Comparison of ENCODE assay signal across 8 cellular contexts in the genomic region with DNA sequence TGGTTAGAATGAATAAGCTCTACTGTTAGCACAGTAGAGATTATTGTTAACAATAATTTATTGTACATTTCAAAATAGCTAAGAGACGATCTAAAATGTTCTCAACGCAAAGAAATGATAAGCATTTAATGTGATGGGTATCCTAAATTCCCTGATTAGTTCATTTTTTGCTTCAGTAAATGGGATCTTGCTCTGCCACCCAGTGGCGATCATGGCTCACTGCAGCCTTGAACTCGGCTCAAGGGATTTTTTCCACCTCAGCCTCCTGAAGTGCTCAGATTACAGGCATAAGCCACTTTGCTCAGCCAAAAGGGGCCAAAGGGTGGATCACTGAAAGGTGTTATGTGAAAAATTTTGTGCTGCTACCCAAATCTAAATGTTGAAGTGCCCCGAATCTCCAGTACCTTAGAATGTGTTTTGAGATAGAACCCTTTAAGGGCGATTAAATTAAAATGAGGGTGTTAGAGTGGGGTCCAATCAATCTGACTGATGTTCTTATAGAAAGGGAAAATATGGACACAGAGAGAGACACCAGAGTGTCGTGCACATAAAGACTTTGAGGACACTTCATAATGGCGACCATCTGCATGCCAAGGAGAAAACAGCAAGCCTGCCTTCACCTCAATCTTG. TPM values are rescaled to one million over a fixed set of nuclear protein-coding genes. Genes with fewer than 3 reads are reported as not detected.
DNase-seq lines count a peak whose midpoint lies in the region; ATAC-seq, FAIRE-seq and TF ChIP-seq lines count a peak whose summit lies in the region.

No MANE protein-coding gene starts in this region.

- TF ChIP-seq RAD21 in HepG2 (CRISPR knock-in tag; IDR thresholded peaks at IDR 0.05): peak; percentile 69

- H3K4me3 ChIP-seq in HepG2 (replicated peaks in 1 of 3; ENCODE audit: insufficient read depth in 1 of 3, low read depth in 2 of 3, low read length in 3 of 3): no peak overlapping the region

- no peaks in the 10 kb centered on the region for H3K36me3 ChIP-seq in HepG2 (replicated peaks in 1 of 2; ENCODE audit: control insufficient read depth in 1 of 2, insufficient read depth in 2 of 2, low read length in 2 of 2)

- H4K20me1 ChIP-seq in HepG2 (ENCODE audit: insufficient read depth, low read length): no peaks in the 10 kb centered on the region

- FAIRE-seq in HepG2 (lab: Jason Lieb, UNC): peak; percentile 93

- H3K4me1 Mint-ChIP-seq in WTC11: 0 out of 2 replicates have a peak, but pooled peaks cover 4% of the 10 kb centered on the region
- H3K4me1 Mint-ChIP-seq in central memory CD8-positive, alpha-beta T cell: no peaks in the 10 kb centered on the region

- 7% methylated on average over 8 of the region's 8 CpGs for WGBS in HepG2 (ENCODE audit: low lambda C conversion rate)

- TF ChIP-seq CTCF in WTC11 (IDR thresholded peaks at IDR 0.05) (peak; percentile 79), HepG2 (CRISPR knock-in tag; IDR thresholded peaks at IDR 0.05) (peak; percentile 85)

- TF ChIP-seq POLR2A in HepG2 (IDR thresholded peaks at IDR 0.05; ENCODE audit: insufficient read depth in 1 of 2, low read depth in 2 of 2, low read length in 2 of 2): no peak

- CTCF ChIA-PET in WTC11 (lab: Charles Lee) (interaction anchor here (0.6 to 1.4 kb wide), 3 partner anchors 9 to 99 kb away, joined by 3 to 6 read pairs (median 3); partner anchors contain the start of gene ZNF616), HepG2 (lab: Yijun Ruan, JAX; ENCODE audit: low intra/inter-chr PET ratio, low total read pairs) (interaction anchor here (1.0 to 2.6 kb wide), 2 partner anchors 99 to 460 kb away, joined by 3 to 17 read pairs; partner anchors contain the start of gene ZNF616)

- DNase-seq in NCI-H187 (lab: John Stamatoyannopoulos, UW): peak; percentile 32 to 38
- DNase-seq in NCI-H187 treated with DMSO at 0.1 percent for 48 hours (lab: John Stamatoyannopoulos, UW): no peak
- peak; percentile 4 for DNase-seq in NCI-H1694 treated with DMSO at 0.1 percent for 48 hours (lab: John Stamatoyannopoulos, UW)
- DNase-seq in WTC11 (ENCODE audit: low spot score): peak; percentile 59
- DNase-seq in central memory CD8-positive, alpha-beta T cell (ENCODE audit: low spot score in 2 of 2): peak; percentile 27 to 29
- peak; percentile 52 for DNase-seq in HepG2 (ENCODE audit: low spot score)
- DNase-seq in stimulated activated CD4-positive, alpha-beta T cell treated with anti-CD3 and anti-CD28 coated beads, TNF-alpha, amount 100 ng/mL, for 1 hour (ENCODE audit: low read depth in 3 of 3, low spot score in 1 of 3): peak; percentile 18 to 30 (median 24)

- peaks cover 10% of the 10 kb centered on the region for H3K4me1 ChIP-seq in HepG2 (ENCODE audit: insufficient read depth, low read length)

- no peak overlapping the region for H2AFZ ChIP-seq in HepG2 (ENCODE audit: low read length)

- no peaks in the 10 kb centered on the region for H3K79me2 ChIP-seq in HepG2 (ENCODE audit: insufficient read depth, low read length)

- H3K27ac ChIP-seq in HepG2 (ENCODE audit: extremely low read length, insufficient read depth, low read length): no peak overlapping the region

- H3K9me3 Mint-ChIP-seq in WTC11: no peaks in the 10 kb centered on the region
- H3K9me3 Mint-ChIP-seq in central memory CD8-positive, alpha-beta T cell: no peaks in the 10 kb centered on the region

- peak; percentile 72 for ATAC-seq in WTC11
- no peak for ATAC-seq in central memory CD8-positive, alpha-beta T cell (replicated peaks; ENCODE audit: extremely low read depth, poor library complexity, severe bottlenecking)
- ATAC-seq in HepG2: peak; percentile 66
- ATAC-seq in GM19455 (IDR thresholded peaks at IDR 0.05; ENCODE audit: unreplicated experiment): no peak

- no peak overlapping the region for H3K4me3 Mint-ChIP-seq in WTC11
- no peak overlapping the region for H3K4me3 Mint-ChIP-seq in central memory CD8-positive, alpha-beta T cell

- no TSS peak for BruUV-seq in HepG2 (replicated peaks; lab: Mats Ljungman, UMichigan)

- intact Hi-C loops in HepG2 (cut with micrococcal nuclease; ENCODE audit: unreplicated experiment): loop anchor here (1.0 to 10.0 kb wide), 3 partner anchors 46 to 763 kb away; partner anchors contain the start of genes CEACAM18, PPP2R1A and ZNF616

- H3K27me3 ChIP-seq in HepG2 (ENCODE audit: control insufficient read depth in 1 of 2, insufficient read depth in 2 of 2, low read length in 2 of 2): no peaks in the 10 kb centered on the region

- H3K9ac ChIP-seq in HepG2 (ENCODE audit: insufficient read depth, low read depth, low read length): no peak overlapping the region

- in situ Hi-C loops in HepG2 (cut with HindIII; ENCODE audit: extremely low pct_ligation_motif_present, low pct_unique_long_range_greater_than_20kb): loop anchor here (10.0 kb wide), 1 partner anchor 103 kb away; the partner anchor contains the start of gene ZNF616

- POLR2A ChIA-PET in WTC11 (lab: Charles Lee) (no interaction called here), HepG2 (lab: Yijun Ruan, JAX) (no interaction called here)

- no peaks in the 10 kb centered on the region for H3K9me3 ChIP-seq in HepG2 (ENCODE audit: low read length)

- H3K36me3 Mint-ChIP-seq in WTC11: no peaks in the 10 kb centered on the region
- H3K36me3 Mint-ChIP-seq in central memory CD8-positive, alpha-beta T cell (ENCODE audit: insufficient read depth): no peaks in the 10 kb centered on the region

- H3K27me3 Mint-ChIP-seq in WTC11 (ENCODE audit: low read depth): peaks cover 10% of the 10 kb centered on the region
- no peaks in the 10 kb centered on the region for H3K27me3 Mint-ChIP-seq in central memory CD8-positive, alpha-beta T cell

- no peak overlapping the region for H3K27ac Mint-ChIP-seq in WTC11
- no peak overlapping the region for H3K27ac Mint-ChIP-seq in central memory CD8-positive, alpha-beta T cell (ENCODE audit: low read depth)

- no peak overlapping the region for H3K4me2 ChIP-seq in HepG2 (ENCODE audit: low read depth, low read length)

- TF ChIP-seq EP300 in HepG2 (IDR thresholded peaks at IDR 0.05; ENCODE audit: low read depth in 2 of 2, low read length in 2 of 2): no peak
- TF ChIP-seq EP300 in HepG2 (CRISPR knock-in tag; IDR thresholded peaks at IDR 0.05; ENCODE audit: borderline replicate concordance): no peak

RNA-seq across cellular contexts. Expression of gene ZNF766, which starts 31.5 kb away (rescaled TPM):
- 30.4 to 32.9 TPM (median 31.4 TPM) in 3 replicates for total RNA-seq in WTC11 (2021)
- total RNA-seq in HepG2 (2016; rRNA removed; fragmentation: Illumina TruSeq; extraction: Trizol): 10.3 and 15.8 TPM in 2 replicates
- 8.2 and 11.6 TPM in 2 replicates for total RNA-seq in HepG2 (2016; cell fraction: cytosol; rRNA removed; fragmentation: Illumina TruSeq; extraction: Trizol; ENCODE audit: low read depth)
- total RNA-seq in HepG2 (2016; cell fraction: insoluble cytoplasmic fraction; rRNA removed; fragmentation: Illumina TruSeq; extraction: Trizol): 10.6 and 19.4 TPM in 2 replicates
- 4.6 and 7.3 TPM in 2 replicates for total RNA-seq in HepG2 (2016; cell fraction: membrane; rRNA removed; fragmentation: Illumina TruSeq; extraction: Trizol)
- total RNA-seq in HepG2 (2016; cell fraction: nucleus; rRNA removed; fragmentation: Illumina TruSeq; extraction: Trizol): 6.1 and 7.5 TPM in 2 replicates
- polyA plus RNA-seq in HepG2 (2011; rRNA removed): 4.2 and 5.2 TPM in 2 replicates
- polyA plus RNA-seq in HepG2 (2011; cell fraction: cytosol; rRNA removed): 2.1 and 3.9 TPM in 2 replicates
- 0.66 and 2.4 TPM in 2 replicates for polyA plus RNA-seq in HepG2 (2011; cell fraction: nucleus; rRNA removed)
- 8.7 and 8.8 TPM in 2 replicates for polyA plus RNA-seq in HepG2 (2012)
- 0.37 and 0.62 TPM in 2 replicates for polyA plus RNA-seq in HepG2 (2016; cell fraction: cytosol; fragmentation: Illumina TruSeq; extraction: Trizol; ENCODE audit: low read depth)
- 10.9 and 11.7 TPM in 2 replicates for polyA plus RNA-seq in HepG2 (2016; cell fraction: insoluble cytoplasmic fraction; fragmentation: Illumina TruSeq; extraction: Trizol; ENCODE audit: low read depth)
- polyA plus RNA-seq in HepG2 (2016; cell fraction: membrane; fragmentation: Illumina TruSeq; extraction: Trizol; ENCODE audit: low read depth): 0.89 and 1.6 TPM in 2 replicates
- polyA plus RNA-seq in HepG2 (2016; cell fraction: nucleus; fragmentation: Illumina TruSeq; extraction: Trizol; ENCODE audit: insufficient read depth, low read depth): 7.6 and 8.1 TPM in 2 replicates
- polyA minus RNA-seq in HepG2 (2011; rRNA and poly(A)+ RNA removed; ENCODE audit: low replicate concordance): 1.4 and 2.2 TPM in 2 replicates
- polyA minus RNA-seq in HepG2 (2011; cell fraction: cytosol; rRNA and poly(A)+ RNA removed): 4.0 and 6.7 TPM in 2 replicates
- polyA minus RNA-seq in HepG2 (2011; cell fraction: nucleus; rRNA and poly(A)+ RNA removed): 7.5 and 9.0 TPM in 2 replicates

RNA-seq across cellular contexts. Expression of gene PPP2R1A, which starts 48.0 kb away (rescaled TPM):
- total RNA-seq in WTC11 (2021) (505 to 507 TPM (median 506 TPM) in 3 replicates), HepG2 (2016; rRNA removed; fragmentation: Illumina TruSeq; extraction: Trizol) (130 and 141 TPM in 2 replicates)
- 13.2 and 14.6 TPM in 2 replicates for total RNA-seq in HepG2 (2016; cell fraction: cytosol; rRNA removed; fragmentation: Illumina TruSeq; extraction: Trizol; ENCODE audit: low read depth)
- 127 and 142 TPM in 2 replicates for total RNA-seq in HepG2 (2016; cell fraction: insoluble cytoplasmic fraction; rRNA removed; fragmentation: Illumina TruSeq; extraction: Trizol)
- 48.8 and 52.7 TPM in 2 replicates for total RNA-seq in HepG2 (2016; cell fraction: membrane; rRNA removed; fragmentation: Illumina TruSeq; extraction: Trizol)
- 60.6 and 73.7 TPM in 2 replicates for total RNA-seq in HepG2 (2016; cell fraction: nucleus; rRNA removed; fragmentation: Illumina TruSeq; extraction: Trizol)
- polyA plus RNA-seq in HepG2 (2011; rRNA removed): 86.7 and 106 TPM in 2 replicates
- 70.4 and 89.0 TPM in 2 replicates for polyA plus RNA-seq in HepG2 (2011; cell fraction: cytosol; rRNA removed)
- polyA plus RNA-seq in HepG2 (2011; cell fraction: nucleus; rRNA removed): 66.3 and 74.9 TPM in 2 replicates
- polyA plus RNA-seq in HepG2 (2012): 139 and 160 TPM in 2 replicates
- 22.6 and 27.2 TPM in 2 replicates for polyA plus RNA-seq in HepG2 (2016; cell fraction: cytosol; fragmentation: Illumina TruSeq; extraction: Trizol; ENCODE audit: low read depth)
- polyA plus RNA-seq in HepG2 (2016; cell fraction: insoluble cytoplasmic fraction; fragmentation: Illumina TruSeq; extraction: Trizol; ENCODE audit: low read depth): 141 and 165 TPM in 2 replicates
- polyA plus RNA-seq in HepG2 (2016; cell fraction: membrane; fragmentation: Illumina TruSeq; extraction: Trizol; ENCODE audit: low read depth): 51.8 and 55.1 TPM in 2 replicates
- polyA plus RNA-seq in HepG2 (2016; cell fraction: nucleus; fragmentation: Illumina TruSeq; extraction: Trizol; ENCODE audit: insufficient read depth, low read depth): 79.3 and 95.6 TPM in 2 replicates
- polyA minus RNA-seq in HepG2 (2011; rRNA and poly(A)+ RNA removed; ENCODE audit: low replicate concordance): 326 and 356 TPM in 2 replicates
- polyA minus RNA-seq in HepG2 (2011; cell fraction: cytosol; rRNA and poly(A)+ RNA removed): 120 and 131 TPM in 2 replicates
- 94.9 and 101 TPM in 2 replicates for polyA minus RNA-seq in HepG2 (2011; cell fraction: nucleus; rRNA and poly(A)+ RNA removed)

RNA-seq across cellular contexts. Expression of gene ZNF480, which starts 59.1 kb away (rescaled TPM):
- total RNA-seq in WTC11 (2021) (26.4 to 36.0 TPM (median 31.3 TPM) in 3 replicates), HepG2 (2016; rRNA removed; fragmentation: Illumina TruSeq; extraction: Trizol) (9.6 and 22.2 TPM in 2 replicates)
- total RNA-seq in HepG2 (2016; cell fraction: cytosol; rRNA removed; fragmentation: Illumina TruSeq; extraction: Trizol; ENCODE audit: low read depth): 2.3 and 2.4 TPM in 2 replicates
- 10.7 and 20.1 TPM in 2 replicates for total RNA-seq in HepG2 (2016; cell fraction: insoluble cytoplasmic fraction; rRNA removed; fragmentation: Illumina TruSeq; extraction: Trizol)
- 6.8 and 8.1 TPM in 2 replicates for total RNA-seq in HepG2 (2016; cell fraction: membrane; rRNA removed; fragmentation: Illumina TruSeq; extraction: Trizol)
- 8.7 and 10.5 TPM in 2 replicates for total RNA-seq in HepG2 (2016; cell fraction: nucleus; rRNA removed; fragmentation: Illumina TruSeq; extraction: Trizol)
- 2.1 and 3.0 TPM in 2 replicates for polyA plus RNA-seq in HepG2 (2011; rRNA removed)
- polyA plus RNA-seq in HepG2 (2011; cell fraction: cytosol; rRNA removed): 1.6 and 3.2 TPM in 2 replicates
- polyA plus RNA-seq in HepG2 (2011; cell fraction: nucleus; rRNA removed): 1.5 and 1.8 TPM in 2 replicates
- polyA plus RNA-seq in HepG2 (2012): 6.3 and 7.6 TPM in 2 replicates
- polyA plus RNA-seq in HepG2 (2016; cell fraction: cytosol; fragmentation: Illumina TruSeq; extraction: Trizol; ENCODE audit: low read depth): 6.3 and 7.8 TPM in 2 replicates
- 16.0 and 20.7 TPM in 2 replicates for polyA plus RNA-seq in HepG2 (2016; cell fraction: insoluble cytoplasmic fraction; fragmentation: Illumina TruSeq; extraction: Trizol; ENCODE audit: low read depth)
- polyA plus RNA-seq in HepG2 (2016; cell fraction: membrane; fragmentation: Illumina TruSeq; extraction: Trizol; ENCODE audit: low read depth): 5.7 and 5.9 TPM in 2 replicates
- 9.4 and 10.0 TPM in 2 replicates for polyA plus RNA-seq in HepG2 (2016; cell fraction: nucleus; fragmentation: Illumina TruSeq; extraction: Trizol; ENCODE audit: insufficient read depth, low read depth)
- 1.3 and 2.5 TPM in 2 replicates for polyA minus RNA-seq in HepG2 (2011; rRNA and poly(A)+ RNA removed; ENCODE audit: low replicate concordance)
- 3.7 and 4.0 TPM in 2 replicates for polyA minus RNA-seq in HepG2 (2011; cell fraction: cytosol; rRNA and poly(A)+ RNA removed)
- polyA minus RNA-seq in HepG2 (2011; cell fraction: nucleus; rRNA and poly(A)+ RNA removed): 11.2 and 13.2 TPM in 2 replicates

Comparison
In these comparisons a context has a peak if more than half of its experiments do, and no peak if none do; other contexts are left out.
1. ATAC-seq: peak in WTC11 (single experiment) and HepG2 (single experiment); none in central memory CD8-positive, alpha-beta T cell (single experiment) and GM19455 (single experiment).